Comparison of ENCODE assay signal across 8 cellular contexts in the genomic region with DNA sequence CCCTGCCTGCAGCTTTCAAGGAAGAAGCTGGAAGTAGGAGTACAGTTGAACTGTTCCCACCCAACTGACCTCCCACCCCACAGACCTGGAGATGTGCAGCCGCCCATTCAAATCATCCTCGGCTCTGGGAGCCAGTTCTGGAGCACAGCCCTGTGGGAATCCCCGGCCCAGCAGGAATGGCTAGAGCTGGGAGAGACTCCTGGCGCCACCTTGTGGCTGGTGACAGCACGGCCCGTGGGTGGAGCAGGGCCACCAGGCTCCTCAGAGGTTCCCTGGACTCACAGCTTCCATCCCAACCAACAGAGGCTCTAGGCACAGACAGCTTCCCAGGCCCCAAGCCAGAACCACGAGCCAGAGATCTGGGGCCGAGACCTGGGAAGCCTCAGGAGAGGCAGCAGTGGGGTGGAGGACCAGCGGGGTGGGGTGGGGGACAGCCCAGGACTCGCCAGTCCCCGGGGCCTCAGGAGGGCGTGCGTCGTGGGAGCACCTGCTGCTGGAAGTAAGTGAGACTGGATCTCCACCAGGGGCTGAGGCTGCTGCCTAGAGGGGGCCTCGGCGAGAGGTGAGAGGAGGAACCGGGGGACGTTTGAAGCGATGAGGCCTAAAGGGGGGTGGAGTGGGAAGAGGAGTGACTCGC. TPM values are rescaled to one million over a fixed set of nuclear protein-coding genes. Genes with fewer than 3 reads are reported as not detected.
DNase-seq lines count a peak whose midpoint lies in the region; ATAC-seq and TF ChIP-seq lines count a peak whose summit lies in the region.

No MANE protein-coding gene starts in this region.

- no peaks in the 10 kb centered on the region for H3K9me3 Mint-ChIP-seq in activated naive CD4-positive, alpha-beta T cell treated with anti-CD3 and anti-CD28 coated beads, Interleukin-2, amount 10 ng/mL, durations not matched to agents 7 days and 5 days
- no peaks in the 10 kb centered on the region for H3K9me3 Mint-ChIP-seq in osteocyte (ENCODE audit: unreplicated experiment)

- H3K27me3 ChIP-seq in DND-41 (ENCODE audit: insufficient read depth, low read length, poor library complexity) (no peaks in the 10 kb centered on the region), testis (no peaks in the 10 kb centered on the region)

- no peak overlapping the region for H3K4me2 ChIP-seq in DND-41 (ENCODE audit: insufficient read depth, low read length)

- CTCF ChIA-PET in activated naive CD4-positive, alpha-beta T cell treated with anti-CD3 and anti-CD28 coated beads, Interleukin-2, amount 10 ng/mL, durations not matched to agents 7 days and 5 days (lab: Charles Lee): interaction anchor here (0.9 to 4.6 kb wide), 24 partner anchors 9 to 382 kb away, joined by 3 to 69 read pairs (median 6); partner anchors contain the start of genes ANAPC5, MORN3 and RNF34

- H3K4me3 ChIP-seq in DND-41 (ENCODE audit: low read depth in 1 of 2, low read length in 2 of 2) (no peak overlapping the region), testis (no peak overlapping the region)
- H3K4me3 ChIP-seq in Jurkat, Clone E6-1 (ENCODE audit: low read length): no peak overlapping the region

- peak; percentile 87 for TF ChIP-seq CTCF in DND-41 (IDR thresholded peaks at IDR 0.05; ENCODE audit: borderline replicate concordance, extremely low read depth, low read length, poor library complexity, severe bottlenecking)
- TF ChIP-seq CTCF in osteocyte (IDR thresholded peaks at IDR 0.05): peak; percentile 92
- peak; percentile 73 to 80 (median 79) for TF ChIP-seq CTCF in testis (IDR thresholded peaks at IDR 0.05)

- peak overlapping the region; percentile 38 for H3K27ac Mint-ChIP-seq in activated naive CD4-positive, alpha-beta T cell treated with anti-CD3 and anti-CD28 coated beads, Interleukin-2, amount 10 ng/mL, durations not matched to agents 7 days and 5 days
- H3K27ac Mint-ChIP-seq in osteocyte (ENCODE audit: unreplicated experiment): peak overlapping the region; percentile 34

- no peak overlapping the region for H3K27ac ChIP-seq in DND-41 (ENCODE audit: low read length)
- H3K27ac ChIP-seq in testis: no peak overlapping the region

- H4K20me1 ChIP-seq in DND-41 (ENCODE audit: insufficient read depth, low read length): peaks cover 25% of the 10 kb centered on the region

- no peak for TF ChIP-seq POLR2A in testis (IDR thresholded peaks at IDR 0.05)

- no peak overlapping the region for H2AFZ ChIP-seq in DND-41 (ENCODE audit: low read depth, low read length)

- ATAC-seq in DND-41 (ENCODE audit: insufficient read depth, low read depth) (peak; percentile 83), GM21526 (IDR thresholded peaks at IDR 0.05; ENCODE audit: low FRiP score, unreplicated experiment) (no peak)

- intact Hi-C loops in testis (cut with DNase I; ENCODE audit: low total_unique reads): loop anchor here (5.0 kb wide), 1 partner anchor 106 kb away; no protein-coding TSS in a partner anchor

- DNase-seq in DND-41: peak; percentile 66
- peak; percentile 14 for DNase-seq in Jurkat, Clone E6-1 (ENCODE audit: low read depth, low spot score)
- DNase-seq in SHP77 (lab: John Stamatoyannopoulos, UW): peak; percentile 56 to 75
- peak; percentile 71 for DNase-seq in activated naive CD4-positive, alpha-beta T cell treated with anti-CD3 and anti-CD28 coated beads, Interleukin-2, amount 10 ng/mL, durations not matched to agents 7 days and 5 days
- peak; percentile 80 for DNase-seq in germinal center (ENCODE audit: low spot score)
- DNase-seq in osteocyte (ENCODE audit: extremely low spot score, unreplicated experiment): peak; percentile 95
- DNase-seq in testis: peak; percentile 93

- no peaks in the 10 kb centered on the region for H3K27me3 Mint-ChIP-seq in activated naive CD4-positive, alpha-beta T cell treated with anti-CD3 and anti-CD28 coated beads, Interleukin-2, amount 10 ng/mL, durations not matched to agents 7 days and 5 days
- no peaks in the 10 kb centered on the region for H3K27me3 Mint-ChIP-seq in osteocyte (ENCODE audit: unreplicated experiment)

- peaks cover 44% of the 10 kb centered on the region for H3K36me3 Mint-ChIP-seq in activated naive CD4-positive, alpha-beta T cell treated with anti-CD3 and anti-CD28 coated beads, Interleukin-2, amount 10 ng/mL, durations not matched to agents 7 days and 5 days
- peaks cover 19% of the 10 kb centered on the region for H3K36me3 Mint-ChIP-seq in osteocyte (ENCODE audit: unreplicated experiment)

- no peaks in the 10 kb centered on the region for H3K4me1 Mint-ChIP-seq in activated naive CD4-positive, alpha-beta T cell treated with anti-CD3 and anti-CD28 coated beads, Interleukin-2, amount 10 ng/mL, durations not matched to agents 7 days and 5 days
- peaks cover 3% of the 10 kb centered on the region for H3K4me1 Mint-ChIP-seq in osteocyte (ENCODE audit: unreplicated experiment)

- peaks cover 16% of the 10 kb centered on the region for H3K79me2 ChIP-seq in DND-41 (ENCODE audit: insufficient read depth, low read length)

- H3K9me3 ChIP-seq in DND-41 (ENCODE audit: insufficient read depth, low read length, severe bottlenecking) (no peaks in the 10 kb centered on the region), testis (no peaks in the 10 kb centered on the region)

- H3K9ac ChIP-seq in DND-41 (ENCODE audit: low read depth, low read length): no peak overlapping the region

- peaks cover 80% of the 10 kb centered on the region for H3K36me3 ChIP-seq in DND-41 (ENCODE audit: insufficient read depth, low read length)
- H3K36me3 ChIP-seq in testis (ENCODE audit: low read depth, missing control alignments): no peaks in the 10 kb centered on the region

- no peak overlapping the region for H3K4me3 Mint-ChIP-seq in activated naive CD4-positive, alpha-beta T cell treated with anti-CD3 and anti-CD28 coated beads, Interleukin-2, amount 10 ng/mL, durations not matched to agents 7 days and 5 days
- H3K4me3 Mint-ChIP-seq in osteocyte (ENCODE audit: unreplicated experiment): no peak overlapping the region

- H3K4me1 ChIP-seq in DND-41 (ENCODE audit: insufficient read depth, low read length) (no peaks in the 10 kb centered on the region), testis (peaks cover 5% of the 10 kb centered on the region)

- 49 to 62% methylated on average over 13 to 20 of the region's 20 CpGs for WGBS in testis, 2 donors

RNA-seq across cellular contexts. Expression of gene RNF34, which starts 43.4 kb away (rescaled TPM):
- 56.5 TPM for polyA plus RNA-seq in Jurkat, Clone E6-1 (2012; ENCODE audit: insufficient read depth, insufficient read length)
- 39.5 and 42.5 TPM in 2 replicates for total RNA-seq in osteocyte
- 10 to 100 TPM; 84.5 to 96.6 TPM for total RNA-seq in testis
- 59.2 TPM for polyA plus RNA-seq in testis (ENCODE audit: insufficient read depth, low read depth, low replicate concordance)

Comparison
In these comparisons a context has a peak if more than half of its experiments do, and no peak if none do; other contexts are left out.
1. DNase-seq: peak in every context shown above with its lines; median percentile 95 in osteocyte; 93 in testis; 80 in germinal center; 71 in activated naive CD4-positive, alpha-beta T cell treated with anti-CD3 and anti-CD28 coated beads, Interleukin-2, amount 10 ng/mL, durations not matched to agents 7 days and 5 days; 66 in DND-41; 66 in SHP77; 14 in Jurkat, Clone E6-1.